Comparison of ENCODE assay signal across 10 cellular contexts in the genomic region with DNA sequence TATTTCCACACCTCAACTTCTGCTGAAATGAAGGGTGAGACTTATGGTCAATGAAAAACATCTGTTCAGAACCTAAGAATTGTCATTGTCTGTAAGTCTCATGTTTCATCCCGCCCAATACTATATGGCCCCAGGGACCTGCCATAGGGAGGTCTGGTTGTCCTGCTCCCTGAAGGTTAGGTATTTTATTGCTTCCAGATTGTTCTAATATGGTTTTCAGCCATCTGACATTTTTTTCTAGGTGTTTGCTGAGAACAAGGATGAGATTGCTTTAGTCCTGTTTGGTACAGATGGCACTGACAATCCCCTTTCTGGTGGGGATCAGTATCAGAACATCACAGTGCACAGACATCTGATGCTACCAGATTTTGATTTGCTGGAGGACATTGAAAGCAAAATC. TPM values are rescaled to one million over a fixed set of nuclear protein-coding genes. Genes with fewer than 3 reads are reported as not detected.
A peak's percentile ranks its signal among the peaks of the same experiment; 100 is the strongest.
DNase-seq lines count a peak whose midpoint lies in the region; ATAC-seq lines count a peak whose summit lies in the region.
"Had no signal": no experiment of that assay in that cellular context is flagged by ENCODE, and none has a peak within 500 bp of the region (broad histone marks: within the 10 kb centered on the region; RNA-seq: fewer than 3 reads in every experiment).

No MANE protein-coding gene starts in this region.

- no peak overlapping the region for H3K9ac ChIP-seq in adipocyte (ENCODE audit: low read length)

- peaks cover 32 to 62% (median 37%) of the 10 kb centered on the region in 3 donors for H3K4me1 Mint-ChIP-seq in IgD-negative memory B cell
- H3K4me1 Mint-ChIP-seq in naive thymus-derived CD8-positive, alpha-beta T cell, result peaks cover 49 to 98% (median 94%) of the 10 kb centered on the region in 4 donors

- H3K36me3 Mint-ChIP-seq in IgD-negative memory B cell, result peaks cover 14% of the 10 kb centered on the region
- peaks cover 5 to 96% (median 23%) of the 10 kb centered on the region in 3 donors for H3K36me3 Mint-ChIP-seq in naive thymus-derived CD8-positive, alpha-beta T cell

- peaks cover 1% of the 10 kb centered on the region for H3K27me3 Mint-ChIP-seq in IgD-negative memory B cell
- peaks cover 0 to 2% (median 0%) of the 10 kb centered on the region in 5 donors for H3K27me3 Mint-ChIP-seq in naive thymus-derived CD8-positive, alpha-beta T cell

- no peaks in the 10 kb centered on the region for H3K27me3 ChIP-seq in adipocyte (replicated peaks; ENCODE audit: control insufficient read depth, insufficient read depth, low read length)

- peaks cover 54% of the 10 kb centered on the region for H3K4me1 ChIP-seq in adipocyte (ENCODE audit: control insufficient read depth, insufficient read depth, low read length)

- H3K9me3 ChIP-seq in adipocyte (ENCODE audit: control insufficient read depth, low read length), result no peaks in the 10 kb centered on the region

- ATAC-seq in naive thymus-derived CD8-positive, alpha-beta T cell, result no peak
- ATAC-seq in HG02759 (IDR thresholded peaks at IDR 0.05; ENCODE audit: unreplicated experiment), result no peak

- peak overlapping the region in 2 of 3 donors; percentile 15 to 62 for H3K27ac Mint-ChIP-seq in IgD-negative memory B cell
- H3K27ac Mint-ChIP-seq in naive thymus-derived CD8-positive, alpha-beta T cell, result peak overlapping the region in 8 of 10 donors; percentile 8 to 98 (median 68)

- DNase-seq in DMS 273 (lab: John Stamatoyannopoulos, UW; ENCODE audit: unreplicated experiment), result peak; percentile 11
- DNase-seq in DMS 273 treated with DMSO at 0.1 percent for 48 hours (lab: John Stamatoyannopoulos, UW), result no peak
- peak; percentile 34 for DNase-seq in adipocyte (ENCODE audit: low read depth)
- no peak for DNase-seq in naive thymus-derived CD8-positive, alpha-beta T cell
- DNase-seq in HK-2 (ENCODE audit: unreplicated experiment), result no peak
- no peak for DNase-seq in NCI-H524 treated with DMSO at 0.1 percent for 48 hours (lab: John Stamatoyannopoulos, UW)
- DNase-seq: EL, KG1 had no signal

- H3K4me3 ChIP-seq in adipocyte (ENCODE audit: low read length), result no peak overlapping the region

- H3K36me3 ChIP-seq in adipocyte (ENCODE audit: control insufficient read depth, insufficient read depth, low read length, severe bottlenecking), result peaks cover 78% of the 10 kb centered on the region

- peak overlapping the region in 2 of 4 donors; percentile 25 to 63 for H3K4me3 Mint-ChIP-seq in IgD-negative memory B cell
- peak overlapping the region in 8 of 10 donors; percentile 16 to 92 (median 44) for H3K4me3 Mint-ChIP-seq in naive thymus-derived CD8-positive, alpha-beta T cell

- POLR2A ChIA-PET in naive thymus-derived CD8-positive, alpha-beta T cell (lab: Charles Lee), result no interaction called here

- no peaks in the 10 kb centered on the region for H3K9me3 Mint-ChIP-seq in IgD-negative memory B cell
- no peaks in the 10 kb centered on the region for H3K9me3 Mint-ChIP-seq in naive thymus-derived CD8-positive, alpha-beta T cell

RNA-seq across cellular contexts. Expression of a gene that starts 7.3 kb away (rescaled TPM):
- polyA plus RNA-seq in IgD-negative memory B cell, result 234 TPM
- 100 to 1,000 TPM; 231 to 245 TPM for total RNA-seq in naive thymus-derived CD8-positive, alpha-beta T cell
- 100 to 1,000 TPM; 311 to 364 (median 348) TPM for polyA plus RNA-seq in naive thymus-derived CD8-positive, alpha-beta T cell

RNA-seq across cellular contexts. Expression of a gene that starts 34.7 kb away (rescaled TPM):
- 0.53 TPM for polyA plus RNA-seq in IgD-negative memory B cell
- 1 to 10 TPM; 2.6 to 4.1 TPM for total RNA-seq in naive thymus-derived CD8-positive, alpha-beta T cell
- 1 to 10 TPM in 2 of 3 donors, under 1 TPM in 1; 0.73 to 2.0 (median 1.8) TPM for polyA plus RNA-seq in naive thymus-derived CD8-positive, alpha-beta T cell

RNA-seq across cellular contexts. Expression of a gene that starts 34.8 kb away (rescaled TPM):
- 18.6 TPM for polyA plus RNA-seq in IgD-negative memory B cell
- 10 to 100 TPM; 15.7 to 20.7 TPM for total RNA-seq in naive thymus-derived CD8-positive, alpha-beta T cell
- 10 to 100 TPM; 25.4 to 33.3 (median 28.6) TPM for polyA plus RNA-seq in naive thymus-derived CD8-positive, alpha-beta T cell

Comparison
In these comparisons a context has a peak if more than half of its experiments do, and no peak if none do; other contexts are left out.
1. DNase-seq: peak in DMS 273 (single experiment) and adipocyte (single experiment); none in DMS 273 treated with DMSO at 0.1 percent for 48 hours (single experiment), naive thymus-derived CD8-positive, alpha-beta T cell (0 of 10), HK-2 (single experiment) and NCI-H524 treated with DMSO at 0.1 percent for 48 hours (single experiment).